1 cellular context compared by ENCODE assay signal in the genomic region with DNA sequence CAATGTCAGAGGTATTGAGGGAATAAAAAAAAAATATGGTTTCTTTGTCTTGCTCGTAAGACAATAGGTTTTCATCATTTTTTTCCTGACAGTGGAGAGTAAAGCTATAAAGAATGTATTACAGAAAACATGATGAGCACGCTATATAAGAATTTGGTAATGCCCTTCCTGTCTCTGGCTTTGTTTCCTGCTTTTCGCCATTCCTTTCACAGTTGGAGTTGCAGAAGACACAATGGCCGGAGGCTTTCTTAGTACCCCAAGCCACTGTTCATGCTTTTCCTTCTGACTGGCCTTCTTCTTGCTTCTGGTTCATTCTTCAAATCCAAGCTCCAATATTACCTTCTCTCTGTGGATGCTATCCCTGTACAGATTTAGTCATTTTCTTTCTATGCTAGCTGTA.
A peak's percentile ranks its signal among the peaks of the same experiment; 100 is the strongest.
TF ChIP-seq lines count a peak whose summit lies in the region.

No MANE protein-coding gene starts in this region.

TF ChIP-seq in H1, 55 proteins besides CTCF, POLR2A, EP300 and RAD21 (continued from another document):
- TF ChIP-seq CHD7 (IDR thresholded peaks at IDR 0.05; ENCODE audit: insufficient replicate concordance, low read length) (no peak), RFX5 (IDR thresholded peaks at IDR 0.05; ENCODE audit: borderline replicate concordance, low read depth, low read length) (no peak), ATF2 (IDR thresholded peaks at IDR 0.05; ENCODE audit: low read length) (no peak), ZNF274 (IDR thresholded peaks at IDR 0.05; ENCODE audit: borderline replicate concordance, extremely low read depth, low read length) (no peak), ASH2L (IDR thresholded peaks at IDR 0.05; ENCODE audit: low read length) (no peak), GABPA (IDR thresholded peaks at IDR 0.05; ENCODE audit: borderline replicate concordance, insufficient read depth, low read length) (no peak), TEAD4 (IDR thresholded peaks at IDR 0.05; ENCODE audit: low read depth, low read length) (0 out of 2 replicates have a peak, but pooled peaks have one; percentile 36), TAF7 (optimal IDR thresholded peaks at IDR 0.05; ENCODE audit: borderline replicate concordance, low read depth, low read length) (no peak), CBX5 (IDR thresholded peaks at IDR 0.05; ENCODE audit: low read depth, low read length) (no peak), NRF1 (IDR thresholded peaks at IDR 0.05; ENCODE audit: low read depth, low read length) (no peak), BRCA1 (IDR thresholded peaks at IDR 0.05; ENCODE audit: low read depth, low read length) (no peak), RBBP5 (IDR thresholded peaks at IDR 0.05; ENCODE audit: borderline replicate concordance, low read depth, low read length) (no peak), HDAC6 (IDR thresholded peaks at IDR 0.05; ENCODE audit: low read depth, low read length) (no peak), CHD2 (IDR thresholded peaks at IDR 0.05; ENCODE audit: low read length) (no peak), SAP30 (IDR thresholded peaks at IDR 0.05; ENCODE audit: insufficient read depth, insufficient replicate concordance, low read length) (no peak), POU5F1 (IDR thresholded peaks at IDR 0.05; ENCODE audit: low read depth, low read length) (no peak), CEBPB (IDR thresholded peaks at IDR 0.05; ENCODE audit: low read depth, low read length) (no peak), JUN (IDR thresholded peaks at IDR 0.05; ENCODE audit: low read depth, low read length) (peak; percentile 82), SRF (IDR thresholded peaks at IDR 0.05; ENCODE audit: low read depth, low read length) (no peak), USF2 (IDR thresholded peaks at IDR 0.05; ENCODE audit: low read length) (no peak), SUZ12 (IDR thresholded peaks at IDR 0.05; ENCODE audit: low read length) (no peak), POLR2AphosphoS5 (IDR thresholded peaks at IDR 0.05; ENCODE audit: low read depth, low read length) (no peak), NANOG (IDR thresholded peaks at IDR 0.05; ENCODE audit: insufficient read depth, low read depth, low read length, poor library complexity, severe bottlenecking) (no peak), BCL11A (IDR thresholded peaks at IDR 0.05; ENCODE audit: low read depth in 2 of 2, low read length in 2 of 2) (peak in 1 of 2 experiments; percentile 65), GTF2F1 (IDR thresholded peaks at IDR 0.05; ENCODE audit: borderline replicate concordance, low read depth, low read length) (no peak)
